In the genomic region with DNA sequence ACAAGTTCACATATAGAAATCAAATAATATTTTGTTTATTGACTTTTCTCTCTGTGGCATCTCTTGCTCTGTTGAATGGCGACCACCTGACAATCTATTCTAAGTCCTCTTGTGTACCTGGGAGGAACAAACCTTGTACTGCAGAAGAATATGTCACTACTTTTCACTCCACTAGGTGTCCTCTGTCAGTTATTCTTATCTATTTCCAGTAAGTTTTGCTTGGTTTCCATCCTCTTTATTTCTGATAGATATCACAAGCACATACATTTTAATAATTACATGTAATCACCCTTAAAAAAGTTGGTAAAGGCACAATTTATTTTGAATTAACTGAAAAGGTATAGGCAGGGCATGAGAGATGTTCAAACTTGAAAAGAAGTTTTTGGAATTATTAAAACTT, we compare ENCODE assay signal across 8 cellular contexts.
A peak's percentile ranks its signal among the peaks of the same experiment; 100 is the strongest.
DNase-seq lines count a peak whose midpoint lies in the region; ATAC-seq and TF ChIP-seq lines count a peak whose summit lies in the region.
"Had no signal": no experiment of that assay in that cellular context is flagged by ENCODE, and none has a peak within 500 bp of the region (broad histone marks: within the 10 kb centered on the region; RNA-seq: fewer than 3 reads in every experiment).

No MANE protein-coding gene starts in this region.

- no peak overlapping the region for H3K9ac ChIP-seq in neural cell (ENCODE audit: low read length)

- no peak overlapping the region for H3K4me3 ChIP-seq in brain microvascular endothelial cell (ENCODE audit: low read depth, low read length)
- H3K4me3 ChIP-seq in neural cell (ENCODE audit: low read length) = no peak overlapping the region
- no peak overlapping the region for H3K4me3 ChIP-seq in upper lobe of left lung
- H3K4me3 ChIP-seq: thoracic aorta had no signal

- no peaks in the 10 kb centered on the region for H4K20me1 ChIP-seq in neural cell (ENCODE audit: insufficient read depth)

- peak; percentile 71 for TF ChIP-seq RAD21 in neural cell (conservative IDR thresholded peaks at IDR 0.05)

- in situ Hi-C loops in brain microvascular endothelial cell (cut with HindIII; ENCODE audit: low pct_ligation_motif_present, low sequenced_read_pairs) = no loop called here

- H3K9me2 ChIP-seq in neural cell (ENCODE audit: insufficient read depth, low read length) = no peaks in the 10 kb centered on the region

- TF ChIP-seq POLR2A in upper lobe of left lung (IDR thresholded peaks at IDR 0.05) = no peak

- peak; percentile 16 for DNase-seq in NAMALWA (ENCODE audit: low spot score)
- DNase-seq in brain microvascular endothelial cell = no peak
- no peak for DNase-seq in effector CD8-positive, alpha-beta T cell (lab: John Stamatoyannopoulos, UW)
- no peak for DNase-seq in upper lobe of left lung
- no peak for DNase-seq in activated T-cell treated with anti-CD3 and anti-CD28 coated beads, Interleukin-2, amount 50 U/mL, for 48 hours

- H3K79me2 ChIP-seq in neural cell (replicated peaks; ENCODE audit: insufficient read depth, low read length) = no peaks in the 10 kb centered on the region

- H3F3A ChIP-seq in neural cell (ENCODE audit: insufficient read depth, low read length, poor library complexity, severe bottlenecking) = no peaks in the 10 kb centered on the region

- no peak for TF ChIP-seq EP300 in neural cell (conservative IDR thresholded peaks at IDR 0.05; ENCODE audit: poor library complexity, severe bottlenecking)
- TF ChIP-seq EP300 in upper lobe of left lung (IDR thresholded peaks at IDR 0.05) = no peak

- 0 out of 2 replicates have a peak, but pooled peaks have one; percentile 6 for TF ChIP-seq CTCF in GM12874 (IDR thresholded peaks at IDR 0.05; ENCODE audit: insufficient read depth, low read depth, low read length)
- TF ChIP-seq CTCF in brain microvascular endothelial cell (IDR thresholded peaks at IDR 0.05; ENCODE audit: low read depth, low read length, missing control alignments) = peak; percentile 43
- peak; percentile 66 for TF ChIP-seq CTCF in neural cell (IDR thresholded peaks at IDR 0.05; ENCODE audit: poor library complexity, severe bottlenecking)
- no peak for TF ChIP-seq CTCF in upper lobe of left lung (IDR thresholded peaks at IDR 0.05)

- H3K27me3 ChIP-seq in brain microvascular endothelial cell (replicated peaks) (no peaks in the 10 kb centered on the region), neural cell (ENCODE audit: insufficient read depth, low read depth, low read length) (no peaks in the 10 kb centered on the region), upper lobe of left lung (no peaks in the 10 kb centered on the region)

- ATAC-seq in upper lobe of left lung (ENCODE audit: low FRiP score in 2 of 2) = no peak

- no peaks in the 10 kb centered on the region for H3K9me3 ChIP-seq in neural cell (ENCODE audit: low read length)
- no peaks in the 10 kb centered on the region for H3K9me3 ChIP-seq in upper lobe of left lung
- H3K9me3 ChIP-seq: thoracic aorta had no signal

- no peaks in the 10 kb centered on the region for H3K4me1 ChIP-seq in upper lobe of left lung

- H2AFZ ChIP-seq in neural cell (ENCODE audit: low read depth, low read length) = no peak overlapping the region

- H3K36me3 ChIP-seq in brain microvascular endothelial cell (replicated peaks) (no peaks in the 10 kb centered on the region), neural cell (ENCODE audit: insufficient read depth, low read length) (no peaks in the 10 kb centered on the region), upper lobe of left lung (no peaks in the 10 kb centered on the region)
- H3K36me3 ChIP-seq: thoracic aorta had no signal

- WGBS in upper lobe of left lung, 2 donors = 68 to 77% methylated on average over 1 of the region's 1 CpG

- H3K27ac ChIP-seq in brain microvascular endothelial cell (no peak overlapping the region), neural cell (ENCODE audit: low read length) (no peak overlapping the region), upper lobe of left lung (no peak overlapping the region)
- H3K27ac ChIP-seq: thoracic aorta had no signal

- no peak overlapping the region for H3K4me2 ChIP-seq in neural cell (ENCODE audit: low read length)

TF ChIP-seq in neural cell, 6 proteins besides CTCF, POLR2A, EP300 and RAD21:
- TF ChIP-seq SMC3 (conservative IDR thresholded peaks at IDR 0.05; ENCODE audit: poor library complexity) = peak; percentile 75
- TF ChIP-seq, protein P1, sequence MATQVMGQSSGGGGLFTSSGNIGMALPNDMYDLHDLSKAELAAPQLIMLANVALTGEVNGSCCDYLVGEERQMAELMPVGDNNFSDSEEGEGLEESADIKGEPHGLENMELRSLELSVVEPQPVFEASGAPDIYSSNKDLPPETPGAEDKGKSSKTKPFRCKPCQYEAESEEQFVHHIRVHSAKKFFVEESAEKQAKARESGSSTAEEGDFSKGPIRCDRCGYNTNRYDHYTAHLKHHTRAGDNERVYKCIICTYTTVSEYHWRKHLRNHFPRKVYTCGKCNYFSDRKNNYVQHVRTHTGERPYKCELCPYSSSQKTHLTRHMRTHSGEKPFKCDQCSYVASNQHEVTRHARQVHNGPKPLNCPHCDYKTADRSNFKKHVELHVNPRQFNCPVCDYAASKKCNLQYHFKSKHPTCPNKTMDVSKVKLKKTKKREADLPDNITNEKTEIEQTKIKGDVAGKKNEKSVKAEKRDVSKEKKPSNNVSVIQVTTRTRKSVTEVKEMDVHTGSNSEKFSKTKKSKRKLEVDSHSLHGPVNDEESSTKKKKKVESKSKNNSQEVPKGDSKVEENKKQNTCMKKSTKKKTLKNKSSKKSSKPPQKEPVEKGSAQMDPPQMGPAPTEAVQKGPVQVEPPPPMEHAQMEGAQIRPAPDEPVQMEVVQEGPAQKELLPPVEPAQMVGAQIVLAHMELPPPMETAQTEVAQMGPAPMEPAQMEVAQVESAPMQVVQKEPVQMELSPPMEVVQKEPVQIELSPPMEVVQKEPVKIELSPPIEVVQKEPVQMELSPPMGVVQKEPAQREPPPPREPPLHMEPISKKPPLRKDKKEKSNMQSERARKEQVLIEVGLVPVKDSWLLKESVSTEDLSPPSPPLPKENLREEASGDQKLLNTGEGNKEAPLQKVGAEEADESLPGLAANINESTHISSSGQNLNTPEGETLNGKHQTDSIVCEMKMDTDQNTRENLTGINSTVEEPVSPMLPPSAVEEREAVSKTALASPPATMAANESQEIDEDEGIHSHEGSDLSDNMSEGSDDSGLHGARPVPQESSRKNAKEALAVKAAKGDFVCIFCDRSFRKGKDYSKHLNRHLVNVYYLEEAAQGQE (IDR thresholded peaks at IDR 0.05; ENCODE audit: borderline replicate concordance) = no peak

Comparison
In these comparisons a context has a peak if more than half of its experiments do, and no peak if none do; other contexts are left out.
1. CTCF ChIP-seq: peak in GM12874 (single experiment), brain microvascular endothelial cell (single experiment) and neural cell (single experiment); none in upper lobe of left lung (0 of 6).